1 cellular context compared by ENCODE assay signal in the genomic region with DNA sequence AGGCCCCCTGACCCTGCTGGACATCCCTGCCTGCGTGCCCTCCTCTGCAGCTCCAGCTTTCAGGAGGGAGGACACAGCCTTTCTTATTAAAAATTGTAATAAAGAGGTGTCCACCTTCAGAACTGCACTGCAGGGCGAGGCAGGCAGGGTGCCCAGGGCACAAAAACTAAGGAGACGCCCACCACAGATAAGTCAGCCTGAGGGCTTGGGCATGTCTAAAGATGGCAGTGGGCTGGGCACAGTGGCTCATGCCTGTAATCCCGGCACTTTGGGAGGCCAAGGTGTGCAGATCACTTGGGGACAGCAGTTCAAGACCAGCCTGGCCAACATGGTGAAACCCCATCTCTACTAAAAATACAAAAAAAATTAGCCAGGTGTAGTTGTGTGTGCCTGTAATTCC.
TF ChIP-seq lines count a peak whose summit lies in the region.

No MANE protein-coding gene starts in this region.

TF ChIP-seq in HepG2, 621 proteins besides CTCF, POLR2A, EP300 and RAD21:
- TF ChIP-seq ZSCAN25 (CRISPR knock-in tag; IDR thresholded peaks at IDR 0.05) (peak; percentile 29; the same call in 1 of the 2 replicates), SCMH1 (CRISPR knock-in tag; IDR thresholded peaks at IDR 0.05; ENCODE audit: borderline replicate concordance) (no peak), POLR2G (IDR thresholded peaks at IDR 0.05; ENCODE audit: low read depth, low read length) (0 out of 2 replicates have a peak, but pooled peaks have one; percentile 15), ZNF160 (CRISPR knock-in tag; IDR thresholded peaks at IDR 0.05) (no peak), ZSCAN21 (CRISPR knock-in tag; IDR thresholded peaks at IDR 0.05; ENCODE audit: borderline replicate concordance) (0 out of 2 replicates have a peak, but pooled peaks have one; percentile 29)
- TF ChIP-seq, protein P1, sequence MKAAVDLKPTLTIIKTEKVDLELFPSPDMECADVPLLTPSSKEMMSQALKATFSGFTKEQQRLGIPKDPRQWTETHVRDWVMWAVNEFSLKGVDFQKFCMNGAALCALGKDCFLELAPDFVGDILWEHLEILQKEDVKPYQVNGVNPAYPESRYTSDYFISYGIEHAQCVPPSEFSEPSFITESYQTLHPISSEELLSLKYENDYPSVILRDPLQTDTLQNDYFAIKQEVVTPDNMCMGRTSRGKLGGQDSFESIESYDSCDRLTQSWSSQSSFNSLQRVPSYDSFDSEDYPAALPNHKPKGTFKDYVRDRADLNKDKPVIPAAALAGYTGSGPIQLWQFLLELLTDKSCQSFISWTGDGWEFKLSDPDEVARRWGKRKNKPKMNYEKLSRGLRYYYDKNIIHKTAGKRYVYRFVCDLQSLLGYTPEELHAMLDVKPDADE (CRISPR knock-in tag; IDR thresholded peaks at IDR 0.05) = no peak
- TF ChIP-seq, protein P2, sequence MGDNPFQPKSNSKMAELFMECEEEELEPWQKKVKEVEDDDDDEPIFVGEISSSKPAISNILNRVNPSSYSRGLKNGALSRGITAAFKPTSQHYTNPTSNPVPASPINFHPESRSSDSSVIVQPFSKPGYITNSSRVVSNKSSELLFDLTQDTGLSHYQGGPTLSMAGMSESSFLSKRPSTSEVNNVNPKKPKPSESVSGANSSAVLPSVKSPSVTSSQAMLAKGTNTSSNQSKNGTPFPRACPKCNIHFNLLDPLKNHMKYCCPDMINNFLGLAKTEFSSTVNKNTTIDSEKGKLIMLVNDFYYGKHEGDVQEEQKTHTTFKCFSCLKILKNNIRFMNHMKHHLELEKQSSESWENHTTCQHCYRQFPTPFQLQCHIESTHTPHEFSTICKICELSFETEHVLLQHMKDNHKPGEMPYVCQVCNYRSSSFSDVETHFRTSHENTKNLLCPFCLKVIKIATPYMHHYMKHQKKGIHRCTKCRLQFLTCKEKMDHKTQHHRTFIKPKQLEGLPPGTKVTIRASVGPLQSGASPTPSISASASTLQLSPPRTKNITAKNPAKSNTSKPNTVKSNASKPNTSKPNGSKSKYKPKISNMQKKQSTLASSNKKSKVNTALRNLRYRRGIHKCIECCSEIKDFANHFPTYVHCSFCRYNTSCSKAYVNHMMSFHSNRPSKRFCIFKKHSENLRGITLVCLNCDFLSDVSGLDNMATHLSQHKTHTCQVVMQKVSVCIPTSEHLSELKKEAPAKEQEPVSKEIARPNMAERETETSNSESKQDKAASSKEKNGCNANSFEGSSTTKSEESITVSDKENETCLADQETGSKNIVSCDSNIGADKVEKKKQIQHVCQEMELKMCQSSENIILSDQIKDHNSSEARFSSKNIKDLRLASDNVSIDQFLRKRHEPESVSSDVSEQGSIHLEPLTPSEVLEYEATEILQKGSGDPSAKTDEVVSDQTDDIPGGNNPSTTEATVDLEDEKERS (CRISPR knock-in tag; IDR thresholded peaks at IDR 0.05) = 0 out of 2 replicates have a peak, but pooled peaks have one; percentile 24
- TF ChIP-seq, protein P3, sequence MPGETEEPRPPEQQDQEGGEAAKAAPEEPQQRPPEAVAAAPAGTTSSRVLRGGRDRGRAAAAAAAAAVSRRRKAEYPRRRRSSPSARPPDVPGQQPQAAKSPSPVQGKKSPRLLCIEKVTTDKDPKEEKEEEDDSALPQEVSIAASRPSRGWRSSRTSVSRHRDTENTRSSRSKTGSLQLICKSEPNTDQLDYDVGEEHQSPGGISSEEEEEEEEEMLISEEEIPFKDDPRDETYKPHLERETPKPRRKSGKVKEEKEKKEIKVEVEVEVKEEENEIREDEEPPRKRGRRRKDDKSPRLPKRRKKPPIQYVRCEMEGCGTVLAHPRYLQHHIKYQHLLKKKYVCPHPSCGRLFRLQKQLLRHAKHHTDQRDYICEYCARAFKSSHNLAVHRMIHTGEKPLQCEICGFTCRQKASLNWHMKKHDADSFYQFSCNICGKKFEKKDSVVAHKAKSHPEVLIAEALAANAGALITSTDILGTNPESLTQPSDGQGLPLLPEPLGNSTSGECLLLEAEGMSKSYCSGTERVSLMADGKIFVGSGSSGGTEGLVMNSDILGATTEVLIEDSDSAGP (CRISPR knock-in tag; IDR thresholded peaks at IDR 0.05; ENCODE audit: borderline replicate concordance) = 0 out of 2 replicates have a peak, but pooled peaks have one; percentile 23
